ENCODE assay signal across 1 cellular context in the genomic region with DNA sequence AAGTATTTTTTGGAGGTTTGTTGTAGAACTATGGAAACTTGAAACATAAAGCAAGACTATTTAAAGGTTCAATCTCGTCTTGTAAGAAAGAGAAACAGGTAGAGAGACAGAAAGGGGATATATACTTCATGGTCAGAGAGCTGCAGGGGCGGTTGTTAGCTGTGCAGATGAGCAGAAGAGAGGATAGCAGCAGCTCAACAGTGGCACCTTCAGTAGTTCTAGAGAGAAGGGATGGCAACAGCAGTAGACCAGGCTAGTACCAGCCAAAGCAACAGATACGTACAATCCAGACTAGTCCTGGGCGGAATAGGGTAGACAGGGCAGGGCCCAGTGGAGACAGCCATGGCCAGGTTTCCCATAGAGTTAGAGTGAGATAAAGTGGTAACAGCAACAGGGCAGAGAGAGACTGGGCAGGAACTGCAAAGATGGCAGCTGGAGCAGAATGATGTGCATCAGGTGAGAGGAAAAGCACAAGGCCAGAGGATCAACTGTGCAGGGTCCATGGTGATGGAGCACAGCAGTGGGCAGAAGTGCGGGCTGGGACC.
A peak's percentile ranks its signal among the peaks of the same experiment; 100 is the strongest.
TF ChIP-seq lines count a peak whose summit lies in the region.

No MANE protein-coding gene starts in this region.

TF ChIP-seq in H1, 55 proteins besides CTCF, POLR2A, EP300 and RAD21 (continued from another document):
- TF ChIP-seq MAFK (IDR thresholded peaks at IDR 0.05; ENCODE audit: low read depth, low read length) = peak; percentile 11; the same call in 1 of the 2 replicates
- no peak for TF ChIP-seq KDM4A (IDR thresholded peaks at IDR 0.05; ENCODE audit: low read depth, low read length, severe bottlenecking)
- TF ChIP-seq TAF1 (IDR thresholded peaks at IDR 0.05; ENCODE audit: low read depth, low read length) = peak; percentile 39; the same call in 1 of the 2 replicates
- no peak for TF ChIP-seq TBP (IDR thresholded peaks at IDR 0.05; ENCODE audit: low read depth, low read length)
- TF ChIP-seq CHD2 (IDR thresholded peaks at IDR 0.05; ENCODE audit: low read length) = peak; percentile 47; the same call in 1 of the 2 replicates
- no peak for TF ChIP-seq SAP30 (IDR thresholded peaks at IDR 0.05; ENCODE audit: insufficient read depth, insufficient replicate concordance, low read length)
- TF ChIP-seq, protein P1, sequence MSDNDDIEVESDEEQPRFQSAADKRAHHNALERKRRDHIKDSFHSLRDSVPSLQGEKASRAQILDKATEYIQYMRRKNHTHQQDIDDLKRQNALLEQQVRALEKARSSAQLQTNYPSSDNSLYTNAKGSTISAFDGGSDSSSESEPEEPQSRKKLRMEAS (IDR thresholded peaks at IDR 0.05) = 0 out of 2 replicates have a peak, but pooled peaks have one; percentile 11
- TF ChIP-seq SP4 (IDR thresholded peaks at IDR 0.05; ENCODE audit: low read length) = peak; percentile 96
- no peak for TF ChIP-seq KDM1A (IDR thresholded peaks at IDR 0.05; ENCODE audit: borderline replicate concordance, low read length)
- peak; percentile 100 for TF ChIP-seq POLR2AphosphoS5 (IDR thresholded peaks at IDR 0.05; ENCODE audit: low read depth, low read length)
- no peak for TF ChIP-seq CBX5 (IDR thresholded peaks at IDR 0.05; ENCODE audit: low read depth, low read length)
